10 cellular contexts compared by ENCODE assay signal in genomic region chrX:134374910-134375309, GRCh38. TPM values are rescaled to one million over a fixed set of nuclear protein-coding genes. Genes with fewer than 3 reads are reported as not detected.
DNase-seq lines count a peak whose midpoint lies in the region; ATAC-seq and TF ChIP-seq lines count a peak whose summit lies in the region.
"Had no signal": no experiment of that assay in that cellular context is flagged by ENCODE, and none has a peak within 500 bp of the region (broad histone marks: within the 10 kb centered on the region; RNA-seq: fewer than 3 reads in every experiment).

No MANE protein-coding gene starts in this region.

- H3K23ac ChIP-seq in trophoblast cell (ENCODE audit: low read length): no peak overlapping the region

- no peaks in the 10 kb centered on the region for H3K9me3 Mint-ChIP-seq in effector memory CD8-positive, alpha-beta T cell

- H4K91ac ChIP-seq in trophoblast cell (ENCODE audit: low read depth, low read length): no peak overlapping the region

- H3K27me3 ChIP-seq in SK-N-SH (ENCODE audit: insufficient read depth) (no peaks in the 10 kb centered on the region), PC-9 (ENCODE audit: insufficient read depth, low read depth) (no peaks in the 10 kb centered on the region), trophoblast cell (ENCODE audit: insufficient read depth, low read length) (no peaks in the 10 kb centered on the region)
- H3K27me3 ChIP-seq: transverse colon had no signal

- H2BK12ac ChIP-seq in trophoblast cell (ENCODE audit: low read length): no peak overlapping the region

- H2AFZ ChIP-seq in SK-N-SH (ENCODE audit: low read depth) (no peak overlapping the region), PC-9 (peak overlapping the region; percentile 100; the same call in 1 of the 2 replicates), trophoblast cell (ENCODE audit: insufficient read depth, low read length, poor library complexity) (no peak overlapping the region)

- peaks cover 4% of the 10 kb centered on the region for H3K79me1 ChIP-seq in trophoblast cell (ENCODE audit: low read length)

- no peak for TF ChIP-seq CTCF in SK-N-SH (IDR thresholded peaks at IDR 0.05)
- no peak for TF ChIP-seq CTCF in PC-9 (conservative IDR thresholded peaks at IDR 0.05)

- DNase-seq in SK-N-SH: no peak
- no peak for DNase-seq in PC-9
- no peak for DNase-seq in effector memory CD8-positive, alpha-beta T cell
- peak in 1 of 2 donors; percentile 48 for DNase-seq in trophoblast cell
- no peak for DNase-seq in inferior parietal cortex (ENCODE audit: extremely low spot score)
- DNase-seq in HuH-7.5 (ENCODE audit: low spot score): no peak
- no peak for DNase-seq in NCI-H2029 (lab: John Stamatoyannopoulos, UW)
- DNase-seq: 8988T, transverse colon had no signal

- H3K4me2 ChIP-seq in SK-N-SH (peak overlapping the region; percentile 90), PC-9 (peak overlapping the region; percentile 97), trophoblast cell (ENCODE audit: low read length) (peak overlapping the region; percentile 57)

- intact Hi-C loops in PC-9 (cut with micrococcal nuclease; ENCODE audit: unreplicated experiment): no loop called here

- no peak overlapping the region for H2BK120ac ChIP-seq in trophoblast cell (ENCODE audit: insufficient read depth, low read length, poor library complexity)

- peaks cover 18% of the 10 kb centered on the region for H3F3A ChIP-seq in SK-N-SH (replicated peaks; ENCODE audit: insufficient read depth)
- H3F3A ChIP-seq in PC-9 (ENCODE audit: insufficient read depth, low read depth): peaks cover 18% of the 10 kb centered on the region

- H3K4me3 ChIP-seq in SK-N-SH (ENCODE audit: low read depth in 2 of 2, low read length in 1 of 2) (peak overlapping the region; percentile 98 to 100), PC-9 (peak overlapping the region; percentile 98), trophoblast cell (ENCODE audit: low read depth, low read length) (no peak overlapping the region)

- H3K9me3 ChIP-seq in SK-N-SH (no peaks in the 10 kb centered on the region), PC-9 (ENCODE audit: insufficient read depth, low read depth) (no peaks in the 10 kb centered on the region), trophoblast cell (ENCODE audit: insufficient read depth, low read depth, low read length) (no peaks in the 10 kb centered on the region)
- H3K9me3 ChIP-seq: transverse colon had no signal

- H3K79me2 ChIP-seq in SK-N-SH (ENCODE audit: insufficient read depth) (peaks cover 68% of the 10 kb centered on the region), PC-9 (ENCODE audit: low read depth) (peaks cover 45% of the 10 kb centered on the region), trophoblast cell (ENCODE audit: control insufficient read depth, insufficient read depth, low read length, poor library complexity) (no peaks in the 10 kb centered on the region)

- peak overlapping the region; percentile 94 to 99 for H3K4me3 Mint-ChIP-seq in effector memory CD8-positive, alpha-beta T cell

- H3K36me3 Mint-ChIP-seq in effector memory CD8-positive, alpha-beta T cell (ENCODE audit: insufficient read depth): peaks cover 16% of the 10 kb centered on the region

- POLR2A ChIA-PET in SK-N-SH (lab: Yijun Ruan, JAX): no interaction called here
- POLR2A ChIA-PET in PC-9 (lab: Charles Lee; ENCODE audit: unreplicated experiment): interaction anchor here (0.8 kb wide), 2 partner anchors 26 to 98 kb away, joined by 3 to 8 read pairs; no protein-coding TSS in a partner anchor

- H2AK5ac ChIP-seq in trophoblast cell (ENCODE audit: low read length): no peak overlapping the region

- H3K27ac ChIP-seq in SK-N-SH (ENCODE audit: low read depth in 2 of 2, low read length in 1 of 2) (peak overlapping the region; percentile 47 to 91; a peak in 3 of 4 replicates), PC-9 (peak overlapping the region; percentile 75; the same call in 1 of the 2 replicates), trophoblast cell (ENCODE audit: low read depth, low read length) (no peak overlapping the region)

- H3K4me1 ChIP-seq in SK-N-SH (ENCODE audit: control insufficient read depth in 1 of 2, insufficient read depth in 2 of 2, low read depth in 1 of 2, low read length in 1 of 2) (peaks cover 0 to 3% of the 10 kb centered on the region in 2 experiments; a peak in 2 of 4 replicates), PC-9 (replicated peaks; ENCODE audit: insufficient read depth) (peaks cover 20% of the 10 kb centered on the region), trophoblast cell (ENCODE audit: control insufficient read depth in 1 of 2, insufficient read depth in 2 of 2, low read length in 2 of 2) (no peaks in the 10 kb centered on the region)

- H3K4me1 Mint-ChIP-seq in effector memory CD8-positive, alpha-beta T cell (ENCODE audit: low read depth in 2 of 2): peaks cover 3 to 7% of the 10 kb centered on the region in 2 donors

- TF ChIP-seq RAD21 in SK-N-SH (IDR thresholded peaks at IDR 0.05; ENCODE audit: low read length): no peak

- H3K9ac ChIP-seq in SK-N-SH: peak overlapping the region; percentile 94; the same call in 1 of the 2 replicates
- H3K9ac ChIP-seq in trophoblast cell (ENCODE audit: low read length): no peak overlapping the region

- no peak overlapping the region for H3K4ac ChIP-seq in trophoblast cell (ENCODE audit: low read depth, low read length)

- no TSS peak for BruUV-seq in PC-9 (replicated peaks; lab: Mats Ljungman, UMichigan)

- H3K27me3 Mint-ChIP-seq in effector memory CD8-positive, alpha-beta T cell: no peaks in the 10 kb centered on the region

- H3K27ac Mint-ChIP-seq in effector memory CD8-positive, alpha-beta T cell: peak overlapping the region in 1 of 2 donors; percentile 99

- no peak for TF ChIP-seq EP300 in SK-N-SH (IDR thresholded peaks at IDR 0.05; ENCODE audit: borderline replicate concordance in 1 of 2, low read depth in 1 of 2, low read length in 1 of 2)

- H4K8ac ChIP-seq in trophoblast cell (ENCODE audit: low read depth, low read length): no peak overlapping the region

- no peak overlapping the region for H2BK5ac ChIP-seq in trophoblast cell (ENCODE audit: low read depth, low read length, poor library complexity)

- no peaks in the 10 kb centered on the region for H3K9me2 ChIP-seq in SK-N-SH
- H3K9me2 ChIP-seq in PC-9 (ENCODE audit: insufficient read depth): no peaks in the 10 kb centered on the region

- no peak for ATAC-seq in SK-N-SH treated with all-trans-retinoic acid at 6 μM for 48 hours
- ATAC-seq in effector memory CD8-positive, alpha-beta T cell (replicated peaks): no peak

- CTCF ChIA-PET in SK-N-SH (lab: Yijun Ruan, JAX): no interaction called here
- CTCF ChIA-PET in PC-9 (lab: Charles Lee): no interaction called here

- no peak overlapping the region for H3K18ac ChIP-seq in trophoblast cell (ENCODE audit: low read length)

- H3K14ac ChIP-seq in trophoblast cell (ENCODE audit: low read length): no peak overlapping the region

- peaks cover 12 to 15% of the 10 kb centered on the region in 2 experiments for H3K36me3 ChIP-seq in SK-N-SH (replicated peaks in 1 of 2; ENCODE audit: control insufficient read depth in 1 of 2, insufficient read depth in 2 of 2, low read length in 1 of 2)
- H3K36me3 ChIP-seq in PC-9 (ENCODE audit: low read depth): no peaks in the 10 kb centered on the region
- no peaks in the 10 kb centered on the region for H3K36me3 ChIP-seq in trophoblast cell (ENCODE audit: control insufficient read depth in 1 of 2, insufficient read depth in 2 of 2, low read length in 2 of 2)
- H3K36me3 ChIP-seq: transverse colon had no signal

- WGBS in SK-N-SH (ENCODE audit: low lambda C conversion rate): 52% methylated on average over 2 of the region's 2 CpGs
- no CpG with 5 or more reads among the region's 2 CpGs for WGBS in trophoblast cell (ENCODE audit: extremely low coverage, insufficient coverage, insufficient read length)

- peaks cover 24% of the 10 kb centered on the region for H4K20me1 ChIP-seq in SK-N-SH (ENCODE audit: insufficient read depth)
- peaks cover 17% of the 10 kb centered on the region for H4K20me1 ChIP-seq in PC-9 (ENCODE audit: insufficient read depth)

- H4K12ac ChIP-seq in trophoblast cell (ENCODE audit: low read depth, low read length): no peak overlapping the region

TF ChIP-seq in SK-N-SH, 30 proteins besides CTCF, POLR2A, EP300 and RAD21 (continues in another document):
- no peak for TF ChIP-seq POLR2AphosphoS5 (IDR thresholded peaks at IDR 0.05; ENCODE audit: low read depth, low read length)

TF ChIP-seq in SK-N-SH treated with all-trans-retinoic acid at 6 μM for 48 hours, 23 proteins besides CTCF, POLR2A, EP300 and RAD21 (continues in another document):
- TF ChIP-seq CSDC2 (CRISPR knock-in tag; IDR thresholded peaks at IDR 0.05) (no peak), ISL1 (CRISPR knock-in tag; IDR thresholded peaks at IDR 0.05) (no peak), ZNF70 (CRISPR knock-in tag; IDR thresholded peaks at IDR 0.05) (no peak), ZNF565 (CRISPR knock-in tag; conservative IDR thresholded peaks at IDR 0.05; ENCODE audit: low read depth) (no peak), ARNTL (CRISPR knock-in tag; IDR thresholded peaks at IDR 0.05; ENCODE audit: borderline replicate concordance, low read depth) (no peak), CREB5 (CRISPR knock-in tag; IDR thresholded peaks at IDR 0.05; ENCODE audit: low read depth) (no peak), ZC3H10 (CRISPR knock-in tag; IDR thresholded peaks at IDR 0.05) (no peak)

RNA-seq across cellular contexts. Expression of gene PHF6, which starts 1.8 kb away (rescaled TPM):
- polyA plus RNA-seq in SK-N-SH (2012; rRNA removed): 5.5 and 7.5 TPM in 2 replicates
- polyA plus RNA-seq in SK-N-SH (2012; cell fraction: cytosol; rRNA removed): 10.9 and 12.3 TPM in 2 replicates
- polyA plus RNA-seq in SK-N-SH (2012; cell fraction: nucleus; rRNA removed): 2.7 and 8.1 TPM in 2 replicates
- total RNA-seq in PC-9 (2021): 32.8 and 51.3 TPM in 2 replicates
- 18.8 and 19.7 TPM in 2 replicates for polyA plus RNA-seq in trophoblast cell (2013)
